ENCODE assay signal across 8 cellular contexts in genomic region chr17:17236295-17237025, GRCh38. TPM values are rescaled to one million over a fixed set of nuclear protein-coding genes. Genes with fewer than 3 reads are reported as not detected.
DNase-seq lines count a peak whose midpoint lies in the region; ATAC-seq and TF ChIP-seq lines count a peak whose summit lies in the region.

No MANE protein-coding gene starts in this region.

- H3K27ac ChIP-seq in Peyer's patch (peak overlapping the region; percentile 87 to 99 (median 96)), tibial nerve (peak overlapping the region; percentile 89 to 99 (median 91))

- H3K4me3 ChIP-seq in Peyer's patch, result peak overlapping the region; percentile 90 to 100 (median 100)
- H3K4me3 ChIP-seq in tibial nerve, result peak overlapping the region; percentile 61 to 100 (median 91)

- peaks cover 0 to 41% (median 2%) of the 10 kb centered on the region in 4 donors for H3K4me1 ChIP-seq in Peyer's patch
- H3K4me1 ChIP-seq in tibial nerve, result peaks cover 0 to 37% (median 15%) of the 10 kb centered on the region in 4 donors

- peak; percentile 60 for DNase-seq in DMS53 (lab: John Stamatoyannopoulos, UW)
- no peak for DNase-seq in DMS53 treated with DMSO at 0.1 percent for 48 hours (lab: John Stamatoyannopoulos, UW; ENCODE audit: unreplicated experiment)
- peak in 2 of 3 donors; percentile 60 to 74 for DNase-seq in Peyer's patch
- peak; percentile 17 for DNase-seq in dedifferentiated amniotic fluid mesenchymal stem cell (ENCODE audit: extremely low spot score)
- DNase-seq in medulla oblongata (ENCODE audit: extremely low spot score), result peak; percentile 53
- peak in 1 of 2 donors; percentile 15 for DNase-seq in tibial nerve (ENCODE audit: low spot score in 2 of 2)
- no peak for DNase-seq in NOMO-1 treated with dmso at 0.1 percent for 144 hours (lab: John Stamatoyannopoulos, UW; ENCODE audit: unreplicated experiment)

- H3K9me3 ChIP-seq in Peyer's patch (no peaks in the 10 kb centered on the region), tibial nerve (no peaks in the 10 kb centered on the region)

- H3K27me3 ChIP-seq in Peyer's patch (no peaks in the 10 kb centered on the region), tibial nerve (no peaks in the 10 kb centered on the region)

- WGBS in tibial nerve, 2 donors, result 0% methylated on average over 26 of the region's 31 CpGs

- TF ChIP-seq POLR2A in Peyer's patch (IDR thresholded peaks at IDR 0.05) (peak; percentile 76 to 82), tibial nerve (IDR thresholded peaks at IDR 0.05) (no peak)

- no peak for TF ChIP-seq EP300 in tibial nerve (IDR thresholded peaks at IDR 0.05)

- peaks cover 0 to 16% (median 0%) of the 10 kb centered on the region in 3 donors for H3K36me3 ChIP-seq in Peyer's patch
- H3K36me3 ChIP-seq in tibial nerve, result peaks cover 0 to 15% (median 7%) of the 10 kb centered on the region in 3 donors

- peak; percentile 11 for ATAC-seq in HG02938 (IDR thresholded peaks at IDR 0.05; ENCODE audit: unreplicated experiment)

- TF ChIP-seq CTCF in Peyer's patch (IDR thresholded peaks at IDR 0.05) (no peak), tibial nerve (IDR thresholded peaks at IDR 0.05) (no peak)

RNA-seq across cellular contexts. Expression of gene FLCN, which starts 0.5 kb away (rescaled TPM):
- 100 to 1,000 TPM; 186 to 243 (median 210) TPM for total RNA-seq in Peyer's patch
- total RNA-seq in tibial nerve, result 10 to 100 TPM; 71.5 to 85.9 (median 76.6) TPM

RNA-seq across cellular contexts. Expression of gene PLD6, which starts 30.3 kb away (rescaled TPM):
- total RNA-seq in Peyer's patch (1 to 10 TPM in 2 of 4 donors, not detected in 2; 1.6 to 3.5 TPM), tibial nerve (10 to 100 TPM in 1 of 4 donors, 1 to 10 TPM in 3; 6.0 to 11.1 (median 8.2) TPM)

RNA-seq across cellular contexts. Expression of gene COPS3, which starts 44.6 kb away (rescaled TPM):
- total RNA-seq in Peyer's patch, result 10 to 100 TPM; 21.4 to 36.3 (median 29.4) TPM
- 10 to 100 TPM; 15.7 to 58.8 (median 47.6) TPM for total RNA-seq in tibial nerve

Comparison
In these comparisons a context has a peak if more than half of its experiments do, and no peak if none do; other contexts are left out.
1. DNase-seq: peak in DMS53 (single experiment), Peyer's patch (2 of 3), dedifferentiated amniotic fluid mesenchymal stem cell (single experiment) and medulla oblongata (single experiment); none in DMS53 treated with DMSO at 0.1 percent for 48 hours (single experiment) and NOMO-1 treated with dmso at 0.1 percent for 144 hours (single experiment).
2. POLR2A ChIP-seq: peak in Peyer's patch (2 of 2); none in tibial nerve (0 of 2).